In genomic region chr1:21659924-21660326, GRCh38 we compare ENCODE assay signal across 10 cellular contexts. TPM values are rescaled to one million over a fixed set of nuclear protein-coding genes. Genes with fewer than 3 reads are reported as not detected.
A peak's percentile ranks its signal among the peaks of the same experiment; 100 is the strongest.
DNase-seq lines count a peak whose midpoint lies in the region; ATAC-seq and TF ChIP-seq lines count a peak whose summit lies in the region.
"Had no signal": no experiment of that assay in that cellular context is flagged by ENCODE, and none has a peak within 500 bp of the region (broad histone marks: within the 10 kb centered on the region; RNA-seq: fewer than 3 reads in every experiment).

No MANE protein-coding gene starts in this region.

- H3K36me3 Mint-ChIP-seq in activated T-cell treated with anti-CD3 and anti-CD28 coated beads, Interleukin-2, amount 50 U/mL, for 72 hours (ENCODE audit: insufficient read depth in 2 of 2): no peaks in the 10 kb centered on the region
- no peaks in the 10 kb centered on the region for H3K36me3 Mint-ChIP-seq in activated T-cell treated with anti-CD3 and anti-CD28 coated beads, Interleukin-2, amount 50 U/mL, for 4 hours (ENCODE audit: insufficient read depth)

- no peaks in the 10 kb centered on the region for H3K27me3 ChIP-seq in Loucy (ENCODE audit: insufficient read depth, low read length, poor library complexity, severe bottlenecking)
- no peaks in the 10 kb centered on the region for H3K27me3 ChIP-seq in dorsolateral prefrontal cortex
- no peaks in the 10 kb centered on the region for H3K27me3 ChIP-seq in thyroid gland
- peaks cover 2 to 68% (median 17%) of the 10 kb centered on the region in 3 experiments for H3K27me3 ChIP-seq in neuronal stem cell (ENCODE audit: control insufficient read depth in 3 of 3, insufficient read depth in 3 of 3, low read depth in 1 of 3, low read length in 3 of 3)

- TF ChIP-seq POLR2A in thyroid gland (IDR thresholded peaks at IDR 0.05): no peak

- peak overlapping the region in 41 of 59 donors; percentile 10 to 82 (median 55) for H3K27ac ChIP-seq in dorsolateral prefrontal cortex
- peak overlapping the region; percentile 51 to 74 (median 54) for H3K27ac ChIP-seq in thyroid gland
- no peak overlapping the region for H3K27ac ChIP-seq in neuronal stem cell (replicated peaks; ENCODE audit: low read length)
- H3K27ac ChIP-seq: stomach had no signal

- no peak overlapping the region for H3K18ac ChIP-seq in neuronal stem cell (ENCODE audit: low read length)

- H3K4me3 Mint-ChIP-seq in activated T-cell treated with anti-CD3 and anti-CD28 coated beads, Interleukin-2, amount 50 U/mL, for 72 hours: peak overlapping the region; percentile 73 to 79
- no peak overlapping the region for H3K4me3 Mint-ChIP-seq in activated T-cell treated with anti-CD3 and anti-CD28 coated beads, Interleukin-2, amount 50 U/mL, for 4 hours

- H2BK5ac ChIP-seq in neuronal stem cell (ENCODE audit: low read length): no peak overlapping the region

- TF ChIP-seq CTCF in Loucy (conservative IDR thresholded peaks at IDR 0.05; ENCODE audit: low read length) (no peak), dorsolateral prefrontal cortex (IDR thresholded peaks at IDR 0.05 in 54 of 56, conservative IDR thresholded peaks at IDR 0.05 in 2 of 56; ENCODE audit: low read depth in 1 of 56, partially characterized antibody in 56 of 56) (no peak), thyroid gland (IDR thresholded peaks at IDR 0.05) (no peak)

- H3K9me3 Mint-ChIP-seq in activated T-cell treated with anti-CD3 and anti-CD28 coated beads, Interleukin-2, amount 50 U/mL, for 72 hours: no peaks in the 10 kb centered on the region
- H3K9me3 Mint-ChIP-seq in activated T-cell treated with anti-CD3 and anti-CD28 coated beads, Interleukin-2, amount 50 U/mL, for 4 hours: no peaks in the 10 kb centered on the region

- no peak overlapping the region for H3K23ac ChIP-seq in neuronal stem cell (ENCODE audit: low read depth, low read length, poor library complexity)

- H3K14ac ChIP-seq in neuronal stem cell (ENCODE audit: low read length): no peak overlapping the region

- no peaks in the 10 kb centered on the region for H3K36me3 ChIP-seq in Loucy (ENCODE audit: insufficient read depth, low read length)
- H3K36me3 ChIP-seq in thyroid gland: peaks cover under 1 to 10% of the 10 kb centered on the region in 2 donors
- no peaks in the 10 kb centered on the region for H3K36me3 ChIP-seq in neuronal stem cell (replicated peaks in 1 of 2; ENCODE audit: control insufficient read depth in 2 of 2, insufficient read depth in 2 of 2, low read length in 2 of 2)
- H3K36me3 ChIP-seq: MG63, stomach had no signal

- H3K79me1 ChIP-seq in neuronal stem cell (ENCODE audit: low read depth, low read length): no peaks in the 10 kb centered on the region

- H3K79me2 ChIP-seq in Loucy (ENCODE audit: insufficient read depth, low read length): no peaks in the 10 kb centered on the region

- H4K91ac ChIP-seq in neuronal stem cell (ENCODE audit: low read depth, low read length, poor library complexity): no peak overlapping the region

- intact Hi-C loops in dorsolateral prefrontal cortex (cut with DNase I): loop anchor here (1.0 to 10.0 kb wide), 12 partner anchors 38 to 428 kb away; partner anchors contain the start of gene USP48 (in 1 of the 2)
- intact Hi-C loops in thyroid gland (cut with DNase I): loop anchor here (2.0 to 10.0 kb wide), 5 partner anchors 125 to 405 kb away; partner anchors contain the start of genes ALPL and USP48

- no peak overlapping the region for H2AK5ac ChIP-seq in neuronal stem cell (ENCODE audit: low read depth, low read length)

- no peak overlapping the region for H2BK12ac ChIP-seq in neuronal stem cell (ENCODE audit: low read length)

- H3K4me3 ChIP-seq in Loucy (ENCODE audit: low read length, poor library complexity, severe bottlenecking) (peak overlapping the region; percentile 60), dorsolateral prefrontal cortex (peak overlapping the region in 19 of 59 donors; percentile 11 to 62 (median 50)), thyroid gland (replicated peaks in 1 of 3) (peak overlapping the region in 1 of 3 donors; percentile 3), neuronal stem cell (ENCODE audit: low read length in 2 of 2) (no peak overlapping the region)
- H3K4me3 ChIP-seq: MG63 had no signal

- H3K27ac Mint-ChIP-seq in activated T-cell treated with anti-CD3 and anti-CD28 coated beads, Interleukin-2, amount 50 U/mL, for 72 hours: no peak overlapping the region

- peaks cover 7% of the 10 kb centered on the region for H3K4me1 Mint-ChIP-seq in activated T-cell treated with anti-CD3 and anti-CD28 coated beads, Interleukin-2, amount 50 U/mL, for 72 hours (ENCODE audit: low read depth)
- peaks cover 6% of the 10 kb centered on the region for H3K4me1 Mint-ChIP-seq in activated T-cell treated with anti-CD3 and anti-CD28 coated beads, Interleukin-2, amount 50 U/mL, for 4 hours (ENCODE audit: low read depth)

- 45 to 62% methylated on average over 4 of the region's 4 CpGs for WGBS in thyroid gland, 2 donors
- WGBS in neuronal stem cell (ENCODE audit: extremely low coverage in 2 of 2, insufficient read length in 2 of 2, insufficient replicate concordance in 1 of 2), 2 donors: no CpG with 5 or more reads among the region's 4 CpGs

- H3F3A ChIP-seq in Loucy (ENCODE audit: low read depth): no peaks in the 10 kb centered on the region

- H3K9ac ChIP-seq in Loucy (ENCODE audit: low read depth, low read length, poor library complexity, severe bottlenecking) (no peak overlapping the region), neuronal stem cell (ENCODE audit: low read depth, low read length, poor library complexity) (no peak overlapping the region)

- no peaks in the 10 kb centered on the region for H4K20me1 ChIP-seq in Loucy (ENCODE audit: insufficient read depth, low read length, poor library complexity, severe bottlenecking)

- no peak for ATAC-seq in activated T-cell treated with anti-CD3 and anti-CD28 coated beads, Interleukin-2, amount 50 U/mL, for 72 hours (replicated peaks in 1 of 2)
- ATAC-seq in activated T-cell treated with anti-CD3 and anti-CD28 coated beads, Interleukin-2, amount 50 U/mL, for 4 hours: no peak
- ATAC-seq in GM21528 (IDR thresholded peaks at IDR 0.05; ENCODE audit: low FRiP score, unreplicated experiment): no peak

- no peak overlapping the region for H2BK15ac ChIP-seq in neuronal stem cell (ENCODE audit: low read length)

- peaks cover 30% of the 10 kb centered on the region for H3K27me3 Mint-ChIP-seq in activated T-cell treated with anti-CD3 and anti-CD28 coated beads, Interleukin-2, amount 50 U/mL, for 72 hours (ENCODE audit: low read depth)
- peaks cover 26% of the 10 kb centered on the region for H3K27me3 Mint-ChIP-seq in activated T-cell treated with anti-CD3 and anti-CD28 coated beads, Interleukin-2, amount 50 U/mL, for 4 hours (ENCODE audit: low read depth)

- no peaks in the 10 kb centered on the region for H3K4me1 ChIP-seq in Loucy (ENCODE audit: insufficient read depth, low read length, poor library complexity, severe bottlenecking)
- H3K4me1 ChIP-seq in thyroid gland: peaks cover 32 to 39% of the 10 kb centered on the region in 2 donors
- peaks cover 3 to 6% of the 10 kb centered on the region in 2 donors for H3K4me1 ChIP-seq in neuronal stem cell (ENCODE audit: control insufficient read depth in 2 of 2, insufficient read depth in 1 of 2, low read depth in 1 of 2, low read length in 2 of 2)

- H3K9me3 ChIP-seq in Loucy (ENCODE audit: insufficient read depth, low read depth, low read length) (no peaks in the 10 kb centered on the region), thyroid gland (no peaks in the 10 kb centered on the region), neuronal stem cell (replicated peaks in 1 of 2; ENCODE audit: control insufficient read depth in 2 of 2, insufficient read depth in 1 of 2, low read depth in 1 of 2, low read length in 2 of 2) (no peaks in the 10 kb centered on the region)
- H3K9me3 ChIP-seq: MG63, stomach had no signal

- H3K4ac ChIP-seq in neuronal stem cell (ENCODE audit: low read length): no peak overlapping the region

- H3K4me2 ChIP-seq in Loucy (ENCODE audit: low read depth, low read length, poor library complexity, severe bottlenecking): peak overlapping the region; percentile 59
- H3K4me2 ChIP-seq in neuronal stem cell (ENCODE audit: insufficient read depth, low read length, poor library complexity, severe bottlenecking): no peak overlapping the region

- no peak overlapping the region for H2AFZ ChIP-seq in Loucy (ENCODE audit: low read length)
- no peak overlapping the region for H2AFZ ChIP-seq in neuronal stem cell (ENCODE audit: low read length)

- H2BK120ac ChIP-seq in neuronal stem cell (ENCODE audit: low read depth, low read length): no peak overlapping the region

- no peaks in the 10 kb centered on the region for H3K9me2 ChIP-seq in Loucy (replicated peaks; ENCODE audit: low read depth, low read length)

- H4K8ac ChIP-seq in neuronal stem cell (ENCODE audit: low read depth, low read length): no peak overlapping the region

- no peak for DNase-seq in activated T-cell treated with anti-CD3 and anti-CD28 coated beads, Interleukin-2, amount 50 U/mL, for 72 hours
- no peak for DNase-seq in activated T-cell treated with anti-CD3 and anti-CD28 coated beads, Interleukin-2, amount 50 U/mL, for 4 hours
- DNase-seq in dorsolateral prefrontal cortex: peak in 2 of 10 donors; percentile 25 to 39
- DNase-seq in thyroid gland: peak in 1 of 2 donors; percentile 56
- no peak for DNase-seq in effector CD8-positive, alpha-beta T cell (lab: John Stamatoyannopoulos, UW)
- no peak for DNase-seq in neuronal stem cell (ENCODE audit: low spot score)
- DNase-seq: stomach had no signal

RNA-seq across cellular contexts. Expression of gene RAP1GAP, which starts 9.2 kb away (rescaled TPM):
- 1 to 10 TPM; 1.2 to 2.4 TPM for total RNA-seq in activated T-cell treated with anti-CD3 and anti-CD28 coated beads, Interleukin-2, amount 50 U/mL, for 72 hours
- total RNA-seq in activated T-cell treated with anti-CD3 and anti-CD28 coated beads, Interleukin-2, amount 50 U/mL, for 4 hours: 1 to 10 TPM in 2 of 3 donors, under 1 TPM in 1; 0.46 to 1.4 (median 1.2) TPM
- total RNA-seq in dorsolateral prefrontal cortex (100 to 1,000 TPM; 108 to 286 (median 187) TPM), thyroid gland (100 to 1,000 TPM; 256 to 588 (median 506) TPM)
- polyA plus RNA-seq in neuronal stem cell (2013, experiment 1 of 2): 3.2 TPM
- polyA plus RNA-seq in neuronal stem cell (2013, experiment 2 of 2): 3.1 TPM

Comparison
In these comparisons a context has a peak if more than half of its experiments do, and no peak if none do; other contexts are left out.
1. RNA of gene RAP1GAP, which starts 9.2 kb away (total RNA-seq): 256 to 588 TPM in thyroid gland and 108 to 286 TPM in dorsolateral prefrontal cortex; 1.2 to 2.4 TPM in activated T-cell treated with anti-CD3 and anti-CD28 coated beads, Interleukin-2, amount 50 U/mL, for 72 hours and 0.46 to 1.4 TPM in activated T-cell treated with anti-CD3 and anti-CD28 coated beads, Interleukin-2, amount 50 U/mL, for 4 hours; every median in the first group is over 10 times any median in the second.